Comparison of ENCODE assay signal across 10 cellular contexts in genomic region chr17:61208301-61209098, GRCh38.
DNase-seq lines count a peak whose midpoint lies in the region; ATAC-seq, FAIRE-seq and TF ChIP-seq lines count a peak whose summit lies in the region.
"Had no signal": no experiment of that assay in that cellular context is flagged by ENCODE, and none has a peak within 500 bp of the region (broad histone marks: within the 10 kb centered on the region; RNA-seq: fewer than 3 reads in every experiment).

No MANE protein-coding gene starts in this region.

- CTCF ChIA-PET in activated CD8-positive, alpha-beta T cell treated with anti-CD3 and anti-CD28 coated beads for 36 hours (lab: Charles Lee): no interaction called here

- peaks cover 12% of the 10 kb centered on the region for H3K4me1 Mint-ChIP-seq in activated T-helper 1 cell treated with anti-CD3 and anti-CD28 coated beads, Interleukin-12 subunit alpha, Interleukin-12 subunit beta, Interleukin-2, Interleukin-4 antibody, amounts not matched to agents 30 ng/mL and 10 ng/mL and 1 ng/mL, durations not matched to agents 14 hours and 24 hours and 36 hours (ENCODE audit: low read depth)
- no peaks in the 10 kb centered on the region for H3K4me1 Mint-ChIP-seq in activated CD8-positive, alpha-beta T cell treated with anti-CD3 and anti-CD28 coated beads for 36 hours (ENCODE audit: low read depth)

- H3K4me1 ChIP-seq in body of pancreas (peaks cover 11% of the 10 kb centered on the region), kidney (ENCODE audit: control insufficient read depth in 1 of 2, insufficient read depth in 1 of 2, low read depth in 1 of 2, low read length in 2 of 2) (peaks cover 9 to 14% of the 10 kb centered on the region in 2 donors), subcutaneous abdominal adipose tissue (ENCODE audit: control insufficient read depth in 5 of 5, insufficient read depth in 5 of 5, low read length in 5 of 5) (peaks cover 0 to 17% (median 16%) of the 10 kb centered on the region in 5 donors)

- H3K4me3 Mint-ChIP-seq in activated T-helper 1 cell treated with anti-CD3 and anti-CD28 coated beads, Interleukin-12 subunit alpha, Interleukin-12 subunit beta, Interleukin-2, Interleukin-4 antibody, amounts not matched to agents 30 ng/mL and 10 ng/mL and 1 ng/mL, durations not matched to agents 14 hours and 24 hours and 36 hours: no peak overlapping the region
- H3K4me3 Mint-ChIP-seq in activated CD8-positive, alpha-beta T cell treated with anti-CD3 and anti-CD28 coated beads for 36 hours: no peak overlapping the region

- H3K27me3 Mint-ChIP-seq in activated T-helper 1 cell treated with anti-CD3 and anti-CD28 coated beads, Interleukin-12 subunit alpha, Interleukin-12 subunit beta, Interleukin-2, Interleukin-4 antibody, amounts not matched to agents 30 ng/mL and 10 ng/mL and 1 ng/mL, durations not matched to agents 14 hours and 24 hours and 36 hours (ENCODE audit: insufficient read depth): peaks cover 15% of the 10 kb centered on the region
- no peaks in the 10 kb centered on the region for H3K27me3 Mint-ChIP-seq in activated CD8-positive, alpha-beta T cell treated with anti-CD3 and anti-CD28 coated beads for 36 hours

- peak in 1 of 3 donors; percentile 38 for TF ChIP-seq POLR2A in body of pancreas (IDR thresholded peaks at IDR 0.05)

- peak overlapping the region in 3 of 4 donors; percentile 60 to 75 (median 69) for H3K27ac ChIP-seq in body of pancreas
- H3K27ac ChIP-seq in kidney (ENCODE audit: low read depth in 2 of 2, low read length in 2 of 2): peak overlapping the region in 1 of 2 donors; percentile 80
- H3K27ac ChIP-seq in subcutaneous abdominal adipose tissue (ENCODE audit: low read depth, low read length): no peak overlapping the region

- intact Hi-C loops in body of pancreas (cut with DNase I) (no loop called here), kidney (cut with DNase I) (no loop called here)
- intact Hi-C loops in activated T-helper 1 cell treated with anti-CD3 and anti-CD28 coated beads, Interleukin-12 subunit alpha, Interleukin-12 subunit beta, Interleukin-2, Interleukin-4 antibody, amounts not matched to agents 30 ng/mL and 10 ng/mL and 1 ng/mL, durations not matched to agents 14 hours and 24 hours and 36 hours (cut with micrococcal nuclease): no loop called here
- intact Hi-C loops in activated CD8-positive, alpha-beta T cell treated with anti-CD3 and anti-CD28 coated beads for 36 hours (cut with micrococcal nuclease): no loop called here

- peaks cover 2% of the 10 kb centered on the region for H3K36me3 Mint-ChIP-seq in activated T-helper 1 cell treated with anti-CD3 and anti-CD28 coated beads, Interleukin-12 subunit alpha, Interleukin-12 subunit beta, Interleukin-2, Interleukin-4 antibody, amounts not matched to agents 30 ng/mL and 10 ng/mL and 1 ng/mL, durations not matched to agents 14 hours and 24 hours and 36 hours (ENCODE audit: low read depth)
- no peaks in the 10 kb centered on the region for H3K36me3 Mint-ChIP-seq in activated CD8-positive, alpha-beta T cell treated with anti-CD3 and anti-CD28 coated beads for 36 hours (ENCODE audit: low read depth)

- no peak overlapping the region for H3K27ac Mint-ChIP-seq in activated T-helper 1 cell treated with anti-CD3 and anti-CD28 coated beads, Interleukin-12 subunit alpha, Interleukin-12 subunit beta, Interleukin-2, Interleukin-4 antibody, amounts not matched to agents 30 ng/mL and 10 ng/mL and 1 ng/mL, durations not matched to agents 14 hours and 24 hours and 36 hours
- no peak overlapping the region for H3K27ac Mint-ChIP-seq in activated CD8-positive, alpha-beta T cell treated with anti-CD3 and anti-CD28 coated beads for 36 hours

- peak; percentile 23 for DNase-seq in NCI-H1105 (lab: John Stamatoyannopoulos, UW)
- DNase-seq in body of pancreas: peak in 2 of 4 donors; percentile 16 to 30
- no peak for DNase-seq in kidney
- no peak for DNase-seq in activated T-helper 1 cell treated with anti-CD3 and anti-CD28 coated beads, Interleukin-12 subunit alpha, Interleukin-12 subunit beta, Interleukin-2, Interleukin-4 antibody, amounts not matched to agents 30 ng/mL and 10 ng/mL and 1 ng/mL, durations not matched to agents 14 hours and 24 hours and 36 hours (ENCODE audit: low spot score)
- no peak for DNase-seq in activated CD8-positive, alpha-beta T cell treated with anti-CD3 and anti-CD28 coated beads for 36 hours
- no peak for DNase-seq in activated T-cell treated with anti-CD3 and anti-CD28 coated beads, Interleukin-2, amount 50 U/mL, for 48 hours

- FAIRE-seq in kidney (lab: Jason Lieb, UNC): peak; percentile 65
- FAIRE-seq: colon, K562 had no signal

- WGBS in body of pancreas, 2 donors: 15 to 17% methylated on average over 6 of the region's 6 CpGs

- ATAC-seq in body of pancreas (peak; percentile 81), GM18868 (IDR thresholded peaks at IDR 0.05; ENCODE audit: unreplicated experiment) (no peak)
- no peak for ATAC-seq in activated CD8-positive, alpha-beta T cell treated with anti-CD3 and anti-CD28 coated beads for 36 hours
- ATAC-seq: K562 had no signal

- H3K9me3 Mint-ChIP-seq in activated T-helper 1 cell treated with anti-CD3 and anti-CD28 coated beads, Interleukin-12 subunit alpha, Interleukin-12 subunit beta, Interleukin-2, Interleukin-4 antibody, amounts not matched to agents 30 ng/mL and 10 ng/mL and 1 ng/mL, durations not matched to agents 14 hours and 24 hours and 36 hours: no peaks in the 10 kb centered on the region
- H3K9me3 Mint-ChIP-seq in activated CD8-positive, alpha-beta T cell treated with anti-CD3 and anti-CD28 coated beads for 36 hours: no peaks in the 10 kb centered on the region

- H3K9me3 ChIP-seq in body of pancreas (no peaks in the 10 kb centered on the region), kidney (ENCODE audit: control insufficient read depth in 1 of 2, low read length in 2 of 2) (no peaks in the 10 kb centered on the region), subcutaneous abdominal adipose tissue (ENCODE audit: control insufficient read depth in 5 of 5, low read length in 5 of 5) (no peaks in the 10 kb centered on the region)

- H3K27me3 ChIP-seq in body of pancreas (no peaks in the 10 kb centered on the region), subcutaneous abdominal adipose tissue (ENCODE audit: control insufficient read depth in 5 of 5, insufficient read depth in 4 of 5, low read length in 5 of 5) (no peaks in the 10 kb centered on the region)

- no peak for TF ChIP-seq CTCF in body of pancreas (IDR thresholded peaks at IDR 0.05)
- TF ChIP-seq CTCF in kidney (IDR thresholded peaks at IDR 0.05; ENCODE audit: borderline replicate concordance, extremely low read depth, insufficient read depth): no peak
- TF ChIP-seq CTCF in activated CD8-positive, alpha-beta T cell treated with anti-CD3 and anti-CD28 coated beads for 36 hours (IDR thresholded peaks at IDR 0.05): no peak

- H3K36me3 ChIP-seq in body of pancreas (replicated peaks in 1 of 2; ENCODE audit: insufficient read depth in 1 of 2, low read depth in 2 of 2): no peaks in the 10 kb centered on the region
- H3K36me3 ChIP-seq in kidney (ENCODE audit: control insufficient read depth in 1 of 2, insufficient read depth in 2 of 2, low read length in 2 of 2): no peaks in the 10 kb centered on the region
- H3K36me3 ChIP-seq in subcutaneous abdominal adipose tissue (ENCODE audit: control insufficient read depth in 5 of 5, insufficient read depth in 5 of 5, low read length in 5 of 5): no peaks in the 10 kb centered on the region

- H3K4me3 ChIP-seq in body of pancreas: peak overlapping the region in 1 of 2 donors; percentile 23
- H3K4me3 ChIP-seq in kidney (ENCODE audit: low read length in 2 of 2): peak overlapping the region; percentile 36 to 60
- peak overlapping the region in 4 of 5 donors; percentile 36 to 51 (median 46) for H3K4me3 ChIP-seq in subcutaneous abdominal adipose tissue (ENCODE audit: low read depth in 1 of 5, low read length in 5 of 5)
- H3K4me3 ChIP-seq: K562 had no signal

- POLR2A ChIA-PET in activated CD8-positive, alpha-beta T cell treated with anti-CD3 and anti-CD28 coated beads for 36 hours (lab: Charles Lee): no interaction called here

- H3K9ac ChIP-seq in kidney (ENCODE audit: low read length in 2 of 2) (peak overlapping the region; percentile 9 to 28), subcutaneous abdominal adipose tissue (ENCODE audit: low read length in 5 of 5) (peak overlapping the region in 3 of 5 donors; percentile 6 to 45 (median 35))
